ENCODE assay signal across 1 cellular context in genomic region chr6:68633654-68634502, GRCh38.
TF ChIP-seq lines count a peak whose summit lies in the region.

No MANE protein-coding gene starts in this region.

TF ChIP-seq in HepG2, 621 proteins besides CTCF, POLR2A, EP300 and RAD21 (continued from another document):
- TF ChIP-seq TCF12 (IDR thresholded peaks at IDR 0.05) (no peak), TCF12 (CRISPR knock-in tag; IDR thresholded peaks at IDR 0.05) (no peak), ZIK1 (CRISPR knock-in tag; IDR thresholded peaks at IDR 0.05; ENCODE audit: borderline replicate concordance, low read depth) (no peak), CREM (IDR thresholded peaks at IDR 0.05) (no peak), CREM (CRISPR knock-in tag; IDR thresholded peaks at IDR 0.05) (no peak), ZNF12 (CRISPR knock-in tag; IDR thresholded peaks at IDR 0.05) (no peak), HOMEZ (CRISPR knock-in tag; IDR thresholded peaks at IDR 0.05; ENCODE audit: low read depth) (no peak), SALL2 (CRISPR knock-in tag; IDR thresholded peaks at IDR 0.05) (no peak), ZNF446 (CRISPR knock-in tag; IDR thresholded peaks at IDR 0.05) (no peak), ETV6 (CRISPR knock-in tag; conservative IDR thresholded peaks at IDR 0.05) (no peak), ZNF672 (CRISPR knock-in tag; IDR thresholded peaks at IDR 0.05) (no peak), ZSCAN31 (CRISPR knock-in tag; IDR thresholded peaks at IDR 0.05; ENCODE audit: low read depth) (no peak), HOXA7 (CRISPR knock-in tag; IDR thresholded peaks at IDR 0.05) (no peak), ZNF546 (CRISPR knock-in tag; conservative IDR thresholded peaks at IDR 0.05) (no peak)
- TF ChIP-seq, protein P1, sequence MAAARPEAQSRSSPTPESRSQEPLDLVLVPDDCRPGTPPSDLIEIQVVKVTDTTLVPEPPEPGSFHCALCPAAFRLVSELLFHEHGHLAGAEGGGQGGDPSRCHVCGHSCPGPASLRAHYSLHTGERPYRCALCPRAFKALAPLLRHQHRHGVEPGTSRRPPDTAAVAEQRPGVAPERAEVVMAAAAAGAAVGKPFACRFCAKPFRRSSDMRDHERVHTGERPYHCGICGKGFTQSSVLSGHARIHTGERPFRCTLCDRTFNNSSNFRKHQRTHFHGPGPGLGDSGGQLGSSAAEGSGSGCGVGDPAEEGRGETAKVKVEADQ (CRISPR knock-in tag; IDR thresholded peaks at IDR 0.05; ENCODE audit: borderline replicate concordance): no peak
